ENCODE assay signal across 1 cellular context in genomic region chr5:66840527-66841013, GRCh38.
TF ChIP-seq lines count a peak whose summit lies in the region.

No MANE protein-coding gene starts in this region.

TF ChIP-seq in GM12878, 131 proteins besides CTCF, POLR2A, EP300 and RAD21 (continued from another document and continues in another):
- TF ChIP-seq PRDM15 (CRISPR knock-in tag; IDR thresholded peaks at IDR 0.05) (no peak), REST (IDR thresholded peaks at IDR 0.05; ENCODE audit: low read depth, low read length) (no peak), TCF3 (IDR thresholded peaks at IDR 0.05; ENCODE audit: borderline replicate concordance, insufficient read depth, low read depth, low read length) (peak; percentile 87), MTA3 (IDR thresholded peaks at IDR 0.05; ENCODE audit: borderline replicate concordance, low read length) (peak; percentile 85; the same call in 1 of the 2 replicates), GABPA (IDR thresholded peaks at IDR 0.05; ENCODE audit: low read depth) (peak; percentile 69), BCLAF1 (IDR thresholded peaks at IDR 0.05) (no peak), E4F1 (IDR thresholded peaks at IDR 0.05; ENCODE audit: borderline replicate concordance, partially characterized antibody) (no peak), SIX5 (IDR thresholded peaks at IDR 0.05; ENCODE audit: low read depth, low read length, severe bottlenecking) (no peak), POU2F2 (IDR thresholded peaks at IDR 0.05; ENCODE audit: borderline replicate concordance, low read depth, low read length) (peak; percentile 71; the same call in 1 of the 3 replicates), BACH1 (IDR thresholded peaks at IDR 0.05; ENCODE audit: borderline replicate concordance) (peak; percentile 47; the same call in 1 of the 2 replicates), SIN3A (IDR thresholded peaks at IDR 0.05; ENCODE audit: low read depth, low read length) (no peak), ZNF274 (IDR thresholded peaks at IDR 0.05; ENCODE audit: insufficient read depth, insufficient read length) (no peak), POLR2AphosphoS2 (IDR thresholded peaks at IDR 0.05; ENCODE audit: low read depth, low read length) (no peak), MTA2 (IDR thresholded peaks at IDR 0.05; ENCODE audit: low read depth) (peak; percentile 81), BCL3 (IDR thresholded peaks at IDR 0.05; ENCODE audit: borderline replicate concordance, insufficient read depth, low read depth, low read length, poor library complexity, severe bottlenecking) (peak; percentile 71), ETV6 (conservative IDR thresholded peaks at IDR 0.05 in 1 of 2, IDR thresholded peaks at IDR 0.05 in 1 of 2; ENCODE audit: borderline replicate concordance in 1 of 2, low read depth in 1 of 2) (peak in 1 of 2 experiments; percentile 55; a peak in 1 of 4 replicates), EED (IDR thresholded peaks at IDR 0.05; ENCODE audit: low read depth) (peak; percentile 76), CEBPB (IDR thresholded peaks at IDR 0.05; ENCODE audit: borderline replicate concordance in 1 of 2, low read depth in 2 of 2, low read length in 2 of 2) (peak in 1 of 2 experiments; percentile 81; a peak in 2 of 4 replicates), ZNF207 (IDR thresholded peaks at IDR 0.05; ENCODE audit: borderline replicate concordance) (no peak), CBFB (IDR thresholded peaks at IDR 0.05; ENCODE audit: low read depth) (peak; percentile 94), BHLHE40 (IDR thresholded peaks at IDR 0.05; ENCODE audit: borderline replicate concordance in 1 of 2, low read depth in 2 of 2, low read length in 1 of 2) (peak; percentile 54 to 56; a peak in 1 of 4 replicates), TCF12 (IDR thresholded peaks at IDR 0.05; ENCODE audit: low read depth, low read length) (peak; percentile 80; the same call in 1 of the 2 replicates), DPF2 (IDR thresholded peaks at IDR 0.05) (peak; percentile 85), TBL1XR1 (IDR thresholded peaks at IDR 0.05; ENCODE audit: low read depth, low read length) (peak; percentile 41; the same call in 1 of the 2 replicates), BRCA1 (IDR thresholded peaks at IDR 0.05; ENCODE audit: low read depth, low read length) (no peak)
- TF ChIP-seq, protein P1, sequence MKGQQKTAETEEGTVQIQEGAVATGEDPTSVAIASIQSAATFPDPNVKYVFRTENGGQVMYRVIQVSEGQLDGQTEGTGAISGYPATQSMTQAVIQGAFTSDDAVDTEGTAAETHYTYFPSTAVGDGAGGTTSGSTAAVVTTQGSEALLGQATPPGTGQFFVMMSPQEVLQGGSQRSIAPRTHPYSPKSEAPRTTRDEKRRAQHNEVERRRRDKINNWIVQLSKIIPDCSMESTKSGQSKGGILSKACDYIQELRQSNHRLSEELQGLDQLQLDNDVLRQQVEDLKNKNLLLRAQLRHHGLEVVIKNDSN (IDR thresholded peaks at IDR 0.05; ENCODE audit: borderline replicate concordance, extremely low read length, insufficient read depth, low read depth, low read length): peak; percentile 59
- TF ChIP-seq, protein P2, sequence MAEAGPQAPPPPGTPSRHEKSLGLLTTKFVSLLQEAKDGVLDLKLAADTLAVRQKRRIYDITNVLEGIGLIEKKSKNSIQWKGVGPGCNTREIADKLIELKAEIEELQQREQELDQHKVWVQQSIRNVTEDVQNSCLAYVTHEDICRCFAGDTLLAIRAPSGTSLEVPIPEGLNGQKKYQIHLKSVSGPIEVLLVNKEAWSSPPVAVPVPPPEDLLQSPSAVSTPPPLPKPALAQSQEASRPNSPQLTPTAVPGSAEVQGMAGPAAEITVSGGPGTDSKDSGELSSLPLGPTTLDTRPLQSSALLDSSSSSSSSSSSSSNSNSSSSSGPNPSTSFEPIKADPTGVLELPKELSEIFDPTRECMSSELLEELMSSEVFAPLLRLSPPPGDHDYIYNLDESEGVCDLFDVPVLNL (IDR thresholded peaks at IDR 0.05; ENCODE audit: low read depth, low read length): no peak
- TF ChIP-seq, protein P3, sequence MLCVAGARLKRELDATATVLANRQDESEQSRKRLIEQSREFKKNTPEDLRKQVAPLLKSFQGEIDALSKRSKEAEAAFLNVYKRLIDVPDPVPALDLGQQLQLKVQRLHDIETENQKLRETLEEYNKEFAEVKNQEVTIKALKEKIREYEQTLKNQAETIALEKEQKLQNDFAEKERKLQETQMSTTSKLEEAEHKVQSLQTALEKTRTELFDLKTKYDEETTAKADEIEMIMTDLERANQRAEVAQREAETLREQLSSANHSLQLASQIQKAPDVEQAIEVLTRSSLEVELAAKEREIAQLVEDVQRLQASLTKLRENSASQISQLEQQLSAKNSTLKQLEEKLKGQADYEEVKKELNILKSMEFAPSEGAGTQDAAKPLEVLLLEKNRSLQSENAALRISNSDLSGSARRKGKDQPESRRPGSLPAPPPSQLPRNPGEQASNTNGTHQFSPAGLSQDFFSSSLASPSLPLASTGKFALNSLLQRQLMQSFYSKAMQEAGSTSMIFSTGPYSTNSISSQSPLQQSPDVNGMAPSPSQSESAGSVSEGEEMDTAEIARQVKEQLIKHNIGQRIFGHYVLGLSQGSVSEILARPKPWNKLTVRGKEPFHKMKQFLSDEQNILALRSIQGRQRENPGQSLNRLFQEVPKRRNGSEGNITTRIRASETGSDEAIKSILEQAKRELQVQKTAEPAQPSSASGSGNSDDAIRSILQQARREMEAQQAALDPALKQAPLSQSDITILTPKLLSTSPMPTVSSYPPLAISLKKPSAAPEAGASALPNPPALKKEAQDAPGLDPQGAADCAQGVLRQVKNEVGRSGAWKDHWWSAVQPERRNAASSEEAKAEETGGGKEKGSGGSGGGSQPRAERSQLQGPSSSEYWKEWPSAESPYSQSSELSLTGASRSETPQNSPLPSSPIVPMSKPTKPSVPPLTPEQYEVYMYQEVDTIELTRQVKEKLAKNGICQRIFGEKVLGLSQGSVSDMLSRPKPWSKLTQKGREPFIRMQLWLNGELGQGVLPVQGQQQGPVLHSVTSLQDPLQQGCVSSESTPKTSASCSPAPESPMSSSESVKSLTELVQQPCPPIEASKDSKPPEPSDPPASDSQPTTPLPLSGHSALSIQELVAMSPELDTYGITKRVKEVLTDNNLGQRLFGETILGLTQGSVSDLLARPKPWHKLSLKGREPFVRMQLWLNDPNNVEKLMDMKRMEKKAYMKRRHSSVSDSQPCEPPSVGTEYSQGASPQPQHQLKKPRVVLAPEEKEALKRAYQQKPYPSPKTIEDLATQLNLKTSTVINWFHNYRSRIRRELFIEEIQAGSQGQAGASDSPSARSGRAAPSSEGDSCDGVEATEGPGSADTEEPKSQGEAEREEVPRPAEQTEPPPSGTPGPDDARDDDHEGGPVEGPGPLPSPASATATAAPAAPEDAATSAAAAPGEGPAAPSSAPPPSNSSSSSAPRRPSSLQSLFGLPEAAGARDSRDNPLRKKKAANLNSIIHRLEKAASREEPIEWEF (IDR thresholded peaks at IDR 0.05; ENCODE audit: insufficient replicate concordance, low read depth, low read length): no peak
- TF ChIP-seq, protein P4, sequence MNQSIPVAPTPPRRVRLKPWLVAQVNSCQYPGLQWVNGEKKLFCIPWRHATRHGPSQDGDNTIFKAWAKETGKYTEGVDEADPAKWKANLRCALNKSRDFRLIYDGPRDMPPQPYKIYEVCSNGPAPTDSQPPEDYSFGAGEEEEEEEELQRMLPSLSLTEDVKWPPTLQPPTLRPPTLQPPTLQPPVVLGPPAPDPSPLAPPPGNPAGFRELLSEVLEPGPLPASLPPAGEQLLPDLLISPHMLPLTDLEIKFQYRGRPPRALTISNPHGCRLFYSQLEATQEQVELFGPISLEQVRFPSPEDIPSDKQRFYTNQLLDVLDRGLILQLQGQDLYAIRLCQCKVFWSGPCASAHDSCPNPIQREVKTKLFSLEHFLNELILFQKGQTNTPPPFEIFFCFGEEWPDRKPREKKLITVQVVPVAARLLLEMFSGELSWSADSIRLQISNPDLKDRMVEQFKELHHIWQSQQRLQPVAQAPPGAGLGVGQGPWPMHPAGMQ (IDR thresholded peaks at IDR 0.05; ENCODE audit: borderline replicate concordance): no peak
